In genomic region chr11:67463680-67464410, GRCh38 we compare ENCODE assay signal across 8 cellular contexts. TPM values are rescaled to one million over a fixed set of nuclear protein-coding genes. Genes with fewer than 3 reads are reported as not detected.
A peak's percentile ranks its signal among the peaks of the same experiment; 100 is the strongest.
DNase-seq lines count a peak whose midpoint lies in the region; ATAC-seq and TF ChIP-seq lines count a peak whose summit lies in the region.

No MANE protein-coding gene starts in this region.

- POLR2A ChIA-PET in activated CD4-positive, alpha-beta T cell treated with anti-CD3 and anti-CD28 coated beads for 36 hours (lab: Charles Lee): no interaction called here

- intact Hi-C loops in activated CD4-positive, alpha-beta T cell treated with anti-CD3 and anti-CD28 coated beads for 36 hours (cut with DNase I, micrococcal nuclease): loop anchor here (1.0 to 2.0 kb wide), 9 partner anchors 18 to 111 kb away; partner anchors contain the start of genes AIP (in 1 of the 2), CDK2AP2 (in 1 of the 2), POLD4 (in 1 of the 2) and PPP1CA (in 1 of the 2)
- intact Hi-C loops in ovary (cut with DNase I): no loop called here

- CTCF ChIA-PET in activated CD4-positive, alpha-beta T cell treated with anti-CD3 and anti-CD28 coated beads for 36 hours (lab: Charles Lee): interaction anchor here (0.6 kb wide), 1 partner anchor 68 kb away, joined by 3 read pairs; no protein-coding TSS in a partner anchor

- TF ChIP-seq EP300 in ovary (IDR thresholded peaks at IDR 0.05): no peak

- peak overlapping the region; percentile 94 for H3K27ac Mint-ChIP-seq in activated CD4-positive, alpha-beta T cell treated with anti-CD3 and anti-CD28 coated beads for 36 hours

- H3K9me3 ChIP-seq in ovary: no peaks in the 10 kb centered on the region

- no peak for ATAC-seq in activated CD4-positive, alpha-beta T cell treated with anti-CD3 and anti-CD28 coated beads for 36 hours
- peak; percentile 64 for ATAC-seq in foreskin keratinocyte
- ATAC-seq in HG03439 (IDR thresholded peaks at IDR 0.05; ENCODE audit: unreplicated experiment): no peak

- 79 to 85% (median 81%) methylated on average over 20 of the region's 20 CpGs for WGBS in ovary, 3 donors

- TF ChIP-seq POLR2A in ovary (IDR thresholded peaks at IDR 0.05): no peak

- no peaks in the 10 kb centered on the region for H3K36me3 ChIP-seq in ovary

- H3K27ac ChIP-seq in foreskin keratinocyte: peak overlapping the region; percentile 26
- peak overlapping the region; percentile 63 to 78 for H3K27ac ChIP-seq in ovary

- peak overlapping the region; percentile 39 for H3K4me3 ChIP-seq in ovary

- H3K27me3 Mint-ChIP-seq in activated CD4-positive, alpha-beta T cell treated with anti-CD3 and anti-CD28 coated beads for 36 hours: no peaks in the 10 kb centered on the region

- DNase-seq in activated CD4-positive, alpha-beta T cell treated with anti-CD3 and anti-CD28 coated beads for 36 hours: peak; percentile 37
- no peak for DNase-seq in activated CD4-positive, alpha-beta T cell treated with anti-CD3 and anti-CD28 coated beads, Interleukin-2, amount 50 U/mL, for 1 hour
- DNase-seq in SW480 (ENCODE audit: low spot score): peak; percentile 91
- DNase-seq in foreskin keratinocyte: peak in 1 of 2 donors; percentile 68
- peak in 3 of 5 donors; percentile 57 to 58 (median 57) for DNase-seq in ovary
- no peak for DNase-seq in foreskin melanocyte
- no peak for DNase-seq in superior temporal gyrus (ENCODE audit: extremely low spot score)

- H3K4me1 ChIP-seq in foreskin keratinocyte (peaks cover 8% of the 10 kb centered on the region), ovary (ENCODE audit: insufficient read depth) (peaks cover 7% of the 10 kb centered on the region)

- H3K4me1 Mint-ChIP-seq in activated CD4-positive, alpha-beta T cell treated with anti-CD3 and anti-CD28 coated beads for 36 hours: peaks cover 29% of the 10 kb centered on the region

- H3K36me3 Mint-ChIP-seq in activated CD4-positive, alpha-beta T cell treated with anti-CD3 and anti-CD28 coated beads for 36 hours (ENCODE audit: low read depth): peaks cover 9% of the 10 kb centered on the region

- H3K9me3 Mint-ChIP-seq in activated CD4-positive, alpha-beta T cell treated with anti-CD3 and anti-CD28 coated beads for 36 hours (ENCODE audit: low read depth): no peaks in the 10 kb centered on the region

- H3K4me3 Mint-ChIP-seq in activated CD4-positive, alpha-beta T cell treated with anti-CD3 and anti-CD28 coated beads for 36 hours: peak overlapping the region; percentile 84

- no peak for TF ChIP-seq CTCF in foreskin keratinocyte (conservative IDR thresholded peaks at IDR 0.05)
- TF ChIP-seq CTCF in ovary (IDR thresholded peaks at IDR 0.05): no peak

- H3K27me3 ChIP-seq in foreskin keratinocyte (no peaks in the 10 kb centered on the region), ovary (no peaks in the 10 kb centered on the region)

RNA-seq across cellular contexts. Expression of gene TMEM134, which starts 5.2 kb away (rescaled TPM):
- 10 to 100 TPM; 69.9 to 74.7 TPM for total RNA-seq in activated CD4-positive, alpha-beta T cell treated with anti-CD3 and anti-CD28 coated beads for 36 hours
- total RNA-seq in foreskin keratinocyte (29.4 TPM in 2 replicates), ovary (10 to 100 TPM; 37.6 to 69.8 (median 44.8) TPM)
- polyA plus RNA-seq in foreskin keratinocyte (59.2 and 69.8 TPM in 2 replicates), ovary (10 to 100 TPM in 1 of 2 donors, 1 to 10 TPM in 1; 2.7 to 44.3 TPM)

RNA-seq across cellular contexts. Expression of gene CABP4, which starts 8.7 kb away (rescaled TPM):
- under 1 TPM; 0.37 to 0.46 TPM for total RNA-seq in activated CD4-positive, alpha-beta T cell treated with anti-CD3 and anti-CD28 coated beads for 36 hours
- not detected in 2 replicates for total RNA-seq in foreskin keratinocyte
- not detected in 2 replicates for polyA plus RNA-seq in foreskin keratinocyte
- total RNA-seq in ovary: 1 to 10 TPM in 4 of 7 donors, under 1 TPM in 2, not detected in 1; 0.13 to 2.1 (median 1.2) TPM
- under 1 TPM; 0.62 to 0.92 TPM for polyA plus RNA-seq in ovary

RNA-seq across cellular contexts. Expression of gene GPR152, which starts 11.3 kb away (rescaled TPM):
- total RNA-seq in activated CD4-positive, alpha-beta T cell treated with anti-CD3 and anti-CD28 coated beads for 36 hours: not detected
- total RNA-seq in foreskin keratinocyte (not detected in 2 replicates), ovary (under 1 TPM in 1 of 7 donors, not detected in 6; 0.15 TPM)
- polyA plus RNA-seq in foreskin keratinocyte (not detected in 2 replicates), ovary (not detected)

RNA-seq across cellular contexts. Expression of gene AIP, which starts 19.0 kb away (rescaled TPM):
- total RNA-seq in activated CD4-positive, alpha-beta T cell treated with anti-CD3 and anti-CD28 coated beads for 36 hours: 100 to 1,000 TPM; 142 to 144 TPM
- 40.4 and 41.0 TPM in 2 replicates for total RNA-seq in foreskin keratinocyte
- polyA plus RNA-seq in foreskin keratinocyte: 49.1 and 56.0 TPM in 2 replicates
- 100 to 1,000 TPM in 1 of 7 donors, 10 to 100 TPM in 6; 49.1 to 103 (median 65.4) TPM for total RNA-seq in ovary
- polyA plus RNA-seq in ovary: 100 to 1,000 TPM in 1 of 2 donors, 10 to 100 TPM in 1; 33.5 to 114 TPM

RNA-seq across cellular contexts. Expression of gene CORO1B, which starts 20.6 kb away (rescaled TPM):
- 100 to 1,000 TPM; 178 to 285 TPM for total RNA-seq in activated CD4-positive, alpha-beta T cell treated with anti-CD3 and anti-CD28 coated beads for 36 hours
- total RNA-seq in foreskin keratinocyte (68.6 and 71.0 TPM in 2 replicates), ovary (10 to 100 TPM; 31.1 to 80.5 (median 60.8) TPM)
- polyA plus RNA-seq in foreskin keratinocyte (89.8 and 92.4 TPM in 2 replicates), ovary (10 to 100 TPM in 1 of 2 donors, 1 to 10 TPM in 1; 2.8 to 74.3 TPM)

Comparison
In these comparisons a context has a peak if more than half of its experiments do, and no peak if none do; other contexts are left out.
1. DNase-seq: peak in activated CD4-positive, alpha-beta T cell treated with anti-CD3 and anti-CD28 coated beads for 36 hours (single experiment), SW480 (single experiment) and ovary (3 of 5); none in activated CD4-positive, alpha-beta T cell treated with anti-CD3 and anti-CD28 coated beads, Interleukin-2, amount 50 U/mL, for 1 hour (single experiment), foreskin melanocyte (single experiment) and superior temporal gyrus (single experiment).
2. intact Hi-C loops: an anchor here in activated CD4-positive, alpha-beta T cell treated with anti-CD3 and anti-CD28 coated beads for 36 hours (1.0 to 2.0 kb wide); none called in ovary.